ENCODE assay signal across 16 cellular contexts in genomic region chr22:37930952-37931440, GRCh38. TPM values are rescaled to one million over a fixed set of nuclear protein-coding genes. Genes with fewer than 3 reads are reported as not detected.
A peak's percentile ranks its signal among the peaks of the same experiment; 100 is the strongest.
DNase-seq lines count a peak whose midpoint lies in the region; ATAC-seq and TF ChIP-seq lines count a peak whose summit lies in the region.
"Had no signal": no experiment of that assay in that cellular context is flagged by ENCODE, and none has a peak within 500 bp of the region (broad histone marks: within the 10 kb centered on the region; RNA-seq: fewer than 3 reads in every experiment).

No MANE protein-coding gene starts in this region.

- peaks cover 5 to 26% (median 15%) of the 10 kb centered on the region in 5 donors for H3K4me1 ChIP-seq in subcutaneous abdominal adipose tissue (ENCODE audit: control insufficient read depth in 5 of 5, insufficient read depth in 5 of 5, low read length in 5 of 5)

- H3K36me3 Mint-ChIP-seq in IgD-negative memory B cell, result peaks cover 4% of the 10 kb centered on the region
- no peaks in the 10 kb centered on the region for H3K36me3 Mint-ChIP-seq in glutamatergic neuron (ENCODE audit: unreplicated experiment)

- H3K27me3 Mint-ChIP-seq in IgD-negative memory B cell, result no peaks in the 10 kb centered on the region
- peaks cover 6% of the 10 kb centered on the region for H3K27me3 Mint-ChIP-seq in glutamatergic neuron (ENCODE audit: unreplicated experiment)
- H3K27me3 Mint-ChIP-seq: activated CD8-positive, alpha-beta T cell treated with anti-CD3 and anti-CD28 coated beads for 36 hours; CD4-positive, alpha-beta memory T cell; stimulated activated memory B cell treated with anti-CD40 and anti-IgM and Interleukin-4, amounts not matched to agents 10 μg/mL and 1 μg/mL and 100 μg/mL, for 72 hours had no signal

- no peak overlapping the region for H3K4me3 ChIP-seq in subcutaneous abdominal adipose tissue (ENCODE audit: low read depth in 1 of 5, low read length in 5 of 5)
- H3K4me3 ChIP-seq: SK-N-MC, skin epidermis had no signal

- CTCF ChIA-PET in RWPE1 (lab: Yijun Ruan, JAX), result interaction anchor here (1.1 kb wide), 1 partner anchor 25 kb away, joined by 3 read pairs; no protein-coding TSS in a partner anchor

- H3K9ac ChIP-seq in subcutaneous abdominal adipose tissue (ENCODE audit: low read length in 5 of 5), result peak overlapping the region in 1 of 5 donors; percentile 56

- no peak for ATAC-seq in HG02623 (IDR thresholded peaks at IDR 0.05; ENCODE audit: unreplicated experiment)
- no peak for ATAC-seq in GM21367 (IDR thresholded peaks at IDR 0.05; ENCODE audit: unreplicated experiment)
- ATAC-seq: activated CD8-positive, alpha-beta T cell treated with anti-CD3 and anti-CD28 coated beads for 36 hours had no signal

- H3K27me3 ChIP-seq in subcutaneous abdominal adipose tissue (ENCODE audit: control insufficient read depth in 5 of 5, insufficient read depth in 4 of 5, low read length in 5 of 5), result no peaks in the 10 kb centered on the region

- POLR2A ChIA-PET in RWPE1 (lab: Yijun Ruan, JAX; ENCODE audit: low non-redundant PET), result no interaction called here

- no peak for DNase-seq in RWPE1 (ENCODE audit: low spot score)
- no peak for DNase-seq in glutamatergic neuron
- DNase-seq in stimulated activated CD4-positive, alpha-beta T cell treated with anti-CD3 and anti-CD28 coated beads, Interleukin-2, amount 100 ng/mL, for 48 hours, result no peak
- DNase-seq: amniotic stem cell; CD4-positive, alpha-beta memory T cell had no signal

- peaks cover 0 to 62% (median 48%) of the 10 kb centered on the region in 5 donors for H3K36me3 ChIP-seq in subcutaneous abdominal adipose tissue (ENCODE audit: control insufficient read depth in 5 of 5, insufficient read depth in 5 of 5, low read length in 5 of 5)

- H3K27ac Mint-ChIP-seq in IgD-negative memory B cell (peak overlapping the region in 2 of 3 donors; percentile 73 to 81), glutamatergic neuron (ENCODE audit: unreplicated experiment) (peak overlapping the region; percentile 68)
- H3K27ac Mint-ChIP-seq: activated CD8-positive, alpha-beta T cell treated with anti-CD3 and anti-CD28 coated beads for 36 hours; activated T-helper 2 cell treated with anti-CD3 and anti-CD28 coated beads, Interferon-gamma antibody, Interleukin-2, Interleukin-4, amounts not matched to agents 10 μg/mL and 5 μg/mL and 100 μg/mL, durations not matched to agents 14 hours and 24 hours and 36 hours had no signal

- no peaks in the 10 kb centered on the region for H3K9me3 ChIP-seq in subcutaneous abdominal adipose tissue (ENCODE audit: control insufficient read depth in 5 of 5, low read length in 5 of 5)

- TF ChIP-seq CTCF in RWPE1 (conservative IDR thresholded peaks at IDR 0.05; ENCODE audit: low read depth), result 0 out of 2 replicates have a peak, but pooled peaks have one; percentile 4
- peak; percentile 12 for TF ChIP-seq CTCF in glutamatergic neuron (IDR thresholded peaks at IDR 0.05; ENCODE audit: partially characterized antibody, unreplicated experiment)

- H3K4me1 Mint-ChIP-seq in IgD-negative memory B cell, result peaks cover 4 to 12% (median 9%) of the 10 kb centered on the region in 3 donors
- H3K4me1 Mint-ChIP-seq in glutamatergic neuron (ENCODE audit: low read depth, unreplicated experiment), result peaks cover 13% of the 10 kb centered on the region

- H3K4me3 Mint-ChIP-seq in IgD-negative memory B cell, result no peak overlapping the region
- no peak overlapping the region for H3K4me3 Mint-ChIP-seq in glutamatergic neuron (ENCODE audit: unreplicated experiment)
- H3K4me3 Mint-ChIP-seq: activated CD8-positive, alpha-beta T cell treated with anti-CD3 and anti-CD28 coated beads for 36 hours; CD4-positive, alpha-beta memory T cell; H9; stimulated activated memory B cell treated with anti-CD40 and anti-IgM and Interleukin-4, amounts not matched to agents 10 μg/mL and 1 μg/mL and 100 μg/mL, for 72 hours had no signal

- H3K9me3 Mint-ChIP-seq in IgD-negative memory B cell (no peaks in the 10 kb centered on the region), glutamatergic neuron (ENCODE audit: unreplicated experiment) (peaks cover 6% of the 10 kb centered on the region)
- H3K9me3 Mint-ChIP-seq: activated CD8-positive, alpha-beta T cell treated with anti-CD3 and anti-CD28 coated beads for 36 hours; activated T-helper 2 cell treated with anti-CD3 and anti-CD28 coated beads, Interferon-gamma antibody, Interleukin-2, Interleukin-4, amounts not matched to agents 10 μg/mL and 5 μg/mL and 100 μg/mL, durations not matched to agents 14 hours and 24 hours and 36 hours; H9; stimulated activated memory B cell treated with anti-CD40 and anti-IgM and Interleukin-4, amounts not matched to agents 10 μg/mL and 1 μg/mL and 100 μg/mL, for 72 hours had no signal

- H3K27ac ChIP-seq in RWPE1 (peak overlapping the region; percentile 82), subcutaneous abdominal adipose tissue (ENCODE audit: low read depth, low read length) (peak overlapping the region; percentile 11)
- H3K27ac ChIP-seq: SK-N-MC had no signal

RNA-seq across cellular contexts. Expression of gene C22orf23, which starts 22.4 kb away (rescaled TPM):
- polyA plus RNA-seq in IgD-negative memory B cell, result not detected
- 0.64 TPM for total RNA-seq in glutamatergic neuron (ENCODE audit: unreplicated experiment)
- total RNA-seq: activated CD8-positive, alpha-beta T cell treated with anti-CD3 and anti-CD28 coated beads for 36 hours; activated T-helper 2 cell treated with anti-CD3 and anti-CD28 coated beads, Interferon-gamma antibody, Interleukin-2, Interleukin-4, amounts not matched to agents 10 μg/mL and 5 μg/mL and 100 μg/mL, durations not matched to agents 14 hours and 24 hours and 36 hours; CD4-positive, alpha-beta memory T cell had no signal
- polyA plus RNA-seq: CD4-positive, alpha-beta memory T cell had no signal

RNA-seq across cellular contexts. Expression of gene POLR2F, which starts 22.5 kb away (rescaled TPM):
- 133 TPM for polyA plus RNA-seq in IgD-negative memory B cell
- 68.3 TPM for total RNA-seq in glutamatergic neuron (ENCODE audit: unreplicated experiment)

RNA-seq across cellular contexts. Expression of gene MICALL1, which starts 24.9 kb away (rescaled TPM):
- polyA plus RNA-seq in IgD-negative memory B cell, result 4.7 TPM
- 133 TPM for total RNA-seq in glutamatergic neuron (ENCODE audit: unreplicated experiment)

RNA-seq across cellular contexts. Expression of gene SOX10, which starts 53.4 kb away (rescaled TPM):
- polyA plus RNA-seq in IgD-negative memory B cell, result not detected
- total RNA-seq in glutamatergic neuron (ENCODE audit: unreplicated experiment), result not detected
- total RNA-seq: activated CD8-positive, alpha-beta T cell treated with anti-CD3 and anti-CD28 coated beads for 36 hours; activated T-helper 2 cell treated with anti-CD3 and anti-CD28 coated beads, Interferon-gamma antibody, Interleukin-2, Interleukin-4, amounts not matched to agents 10 μg/mL and 5 μg/mL and 100 μg/mL, durations not matched to agents 14 hours and 24 hours and 36 hours; CD4-positive, alpha-beta memory T cell; dermis microvascular lymphatic vessel endothelial cell had no signal
- polyA plus RNA-seq: CD4-positive, alpha-beta memory T cell had no signal
